15 cellular contexts compared by ENCODE assay signal in genomic region chr16:67679935-67680897, GRCh38. TPM values are rescaled to one million over a fixed set of nuclear protein-coding genes. Genes with fewer than 3 reads are reported as not detected.
DNase-seq lines count a peak whose midpoint lies in the region; ATAC-seq and TF ChIP-seq lines count a peak whose summit lies in the region.
"Had no signal": no experiment of that assay in that cellular context is flagged by ENCODE, and none has a peak within 500 bp of the region (broad histone marks: within the 10 kb centered on the region; RNA-seq: fewer than 3 reads in every experiment).

No MANE protein-coding gene starts in this region.

- TF ChIP-seq POLR2A in spleen (IDR thresholded peaks at IDR 0.05) = no peak

- H3K27ac ChIP-seq in HEK293 (ENCODE audit: extremely low read depth, low read depth, low read length) (no peak overlapping the region), endodermal cell (ENCODE audit: low read depth, low read length) (no peak overlapping the region), spleen (peak overlapping the region in 1 of 8 donors; percentile 24)

- peaks cover 10% of the 10 kb centered on the region for H3K36me3 Mint-ChIP-seq in WTC11
- peaks cover 26% of the 10 kb centered on the region for H3K36me3 Mint-ChIP-seq in endodermal cell (ENCODE audit: low read depth)

- CTCF ChIA-PET in HEK293 (lab: Yijun Ruan, JAX) (interaction anchor here (0.5 to 4.1 kb wide), 8 partner anchors 8 to 159 kb away, joined by 3 to 24 read pairs (median 4); no protein-coding TSS in a partner anchor), WTC11 (lab: Charles Lee) (interaction anchor here (0.6 to 2.6 kb wide), 3 partner anchors 8 to 136 kb away, joined by 4 to 9 read pairs (median 6); no protein-coding TSS in a partner anchor)

- H3K4me3 ChIP-seq in HEK293 (ENCODE audit: low read depth, low read length) (no peak overlapping the region), endodermal cell (ENCODE audit: low read length) (no peak overlapping the region), spleen (no peak overlapping the region)
- H3K4me3 ChIP-seq: HAP-1 had no signal

- H3K9me3 ChIP-seq in HEK293 (ENCODE audit: control insufficient read depth, insufficient read depth, low read depth, low read length) = no peaks in the 10 kb centered on the region
- no peaks in the 10 kb centered on the region for H3K9me3 ChIP-seq in endodermal cell (ENCODE audit: control insufficient read depth, low read length)
- no peaks in the 10 kb centered on the region for H3K9me3 ChIP-seq in spleen
- H3K9me3 ChIP-seq: HAP-1 had no signal

- no peak overlapping the region for H3K9ac ChIP-seq in endodermal cell (ENCODE audit: extremely low read depth, low read length, poor library complexity, severe bottlenecking)

- H3K27ac Mint-ChIP-seq in WTC11 (no peak overlapping the region), endodermal cell (no peak overlapping the region)
- H3K27ac Mint-ChIP-seq: B cell; CD8-positive, alpha-beta T cell; HFFc6 had no signal

- H3K27me3 ChIP-seq in endodermal cell (ENCODE audit: control insufficient read depth, insufficient read depth, low read length, poor library complexity, severe bottlenecking) (no peaks in the 10 kb centered on the region), spleen (replicated peaks in 1 of 7) (no peaks in the 10 kb centered on the region)

- DNase-seq in WTC11 (ENCODE audit: low spot score) (no peak), endodermal cell (peak; percentile 17), spleen (peak; percentile 10)
- DNase-seq in stimulated activated CD4-positive, alpha-beta T cell treated with anti-CD3 and anti-CD28 coated beads, Interleukin-12 subunit alpha, Interleukin-12 subunit beta, amount 100 ng/mL, for 4 hours = no peak
- DNase-seq: CD8-positive, alpha-beta T cell; COR-L47; DND-41; GDM1; HFFc6 had no signal

- ATAC-seq in WTC11 = no peak
- ATAC-seq in HG03469 (IDR thresholded peaks at IDR 0.05; ENCODE audit: unreplicated experiment) = no peak
- no peak for ATAC-seq in GM21717 (IDR thresholded peaks at IDR 0.05; ENCODE audit: unreplicated experiment)
- ATAC-seq: CD8-positive, alpha-beta T cell had no signal

- H3K4me1 Mint-ChIP-seq in WTC11 (no peaks in the 10 kb centered on the region), endodermal cell (no peaks in the 10 kb centered on the region)

- intact Hi-C loops in spleen (cut with DNase I; ENCODE audit: low total_unique reads) = loop anchor here (10.0 kb wide), 1 partner anchor 245 kb away; no protein-coding TSS in a partner anchor

- POLR2A ChIA-PET in HEK293 (lab: Yijun Ruan, JAX) = interaction anchor here (0.6 to 1.4 kb wide), 2 partner anchors 39 to 114 kb away, joined by 3 to 4 read pairs; partner anchors contain the start of gene GFOD2
- POLR2A ChIA-PET in WTC11 (lab: Charles Lee) = interaction anchor here (0.6 kb wide), 1 partner anchor 28 kb away, joined by 3 read pairs; no protein-coding TSS in a partner anchor

- H3K4me3 Mint-ChIP-seq in WTC11 (no peak overlapping the region), endodermal cell (no peak overlapping the region)
- H3K4me3 Mint-ChIP-seq: B cell; CD8-positive, alpha-beta T cell; HFFc6; IgD-negative memory B cell had no signal

- H3K27me3 Mint-ChIP-seq in WTC11 (ENCODE audit: low read depth) = no peaks in the 10 kb centered on the region
- no peaks in the 10 kb centered on the region for H3K27me3 Mint-ChIP-seq in endodermal cell (ENCODE audit: insufficient read depth)
- H3K27me3 Mint-ChIP-seq: B cell, IgD-negative memory B cell had no signal

- WGBS in endodermal cell (ENCODE audit: insufficient coverage in 1 of 2, insufficient read length in 1 of 2), 2 experiments = 92% methylated on average over 7 to 10 of the region's 10 CpGs
- 93 to 97% (median 95%) methylated on average over 10 of the region's 10 CpGs for WGBS in spleen, 5 donors

- H3K4me1 ChIP-seq in HEK293 (ENCODE audit: control insufficient read depth, insufficient read depth, low read length) = no peaks in the 10 kb centered on the region
- H3K4me1 ChIP-seq in endodermal cell (ENCODE audit: control insufficient read depth, insufficient read depth, low read length) = no peaks in the 10 kb centered on the region
- peaks cover 0 to 56% (median 37%) of the 10 kb centered on the region in 6 donors for H3K4me1 ChIP-seq in spleen
- H3K4me1 ChIP-seq: HAP-1 had no signal

- no peak for TF ChIP-seq CTCF in HEK293 (tag by site-specific recombination; IDR thresholded peaks at IDR 0.05)
- TF ChIP-seq CTCF in WTC11 (IDR thresholded peaks at IDR 0.05) = no peak
- no peak for TF ChIP-seq CTCF in endodermal cell (conservative IDR thresholded peaks at IDR 0.05)
- no peak for TF ChIP-seq CTCF in spleen (IDR thresholded peaks at IDR 0.05 in 8 of 11, conservative IDR thresholded peaks at IDR 0.05 in 3 of 11)

- no peaks in the 10 kb centered on the region for H3K9me3 Mint-ChIP-seq in WTC11
- H3K9me3 Mint-ChIP-seq in endodermal cell = no peaks in the 10 kb centered on the region
- H3K9me3 Mint-ChIP-seq: CD8-positive, alpha-beta T cell; HFFc6; IgD-negative memory B cell had no signal

- H3K36me3 ChIP-seq in HEK293 (ENCODE audit: control insufficient read depth in 2 of 2, insufficient read depth in 1 of 2, low read length in 2 of 2) = peaks cover 0 to 45% of the 10 kb centered on the region in 2 experiments; a peak in 2 of 3 replicates
- H3K36me3 ChIP-seq in endodermal cell (ENCODE audit: control insufficient read depth, insufficient read depth, low read length) = peaks cover 23% of the 10 kb centered on the region
- peaks cover 0 to 76% (median 17%) of the 10 kb centered on the region in 6 donors for H3K36me3 ChIP-seq in spleen

TF ChIP-seq in HEK293, 187 proteins besides CTCF, POLR2A, EP300 and RAD21 (continues in another document):
- TF ChIP-seq ATF2 (tag by site-specific recombination; IDR thresholded peaks at IDR 0.05; ENCODE audit: low read depth) = peak; percentile 66
- peak; percentile 77 for TF ChIP-seq ZNF121 (tag by site-specific recombination; IDR thresholded peaks at IDR 0.05)

TF ChIP-seq in WTC11, 78 proteins besides CTCF, POLR2A, EP300 and RAD21:
- TF ChIP-seq ZNF121 (CRISPR knock-in tag; IDR thresholded peaks at IDR 0.05) (peak; percentile 59; the same call in 1 of the 2 replicates), CDX4 (CRISPR knock-in tag; IDR thresholded peaks at IDR 0.05; ENCODE audit: borderline replicate concordance) (no peak), FOXJ3 (CRISPR knock-in tag; IDR thresholded peaks at IDR 0.05; ENCODE audit: borderline replicate concordance) (no peak), ELF4 (CRISPR knock-in tag; IDR thresholded peaks at IDR 0.05; ENCODE audit: low read depth) (no peak), NR2C2 (CRISPR knock-in tag; IDR thresholded peaks at IDR 0.05) (no peak), KAT7 (CRISPR knock-in tag; IDR thresholded peaks at IDR 0.05; ENCODE audit: borderline replicate concordance) (no peak)

RNA-seq across cellular contexts. Expression of gene C16orf86, which starts 13.6 kb away (rescaled TPM):
- total RNA-seq in WTC11 (2021) (4.1 to 5.4 TPM (median 4.9 TPM) in 3 replicates), endodermal cell (1 to 10 TPM; 3.6 to 4.7 TPM), spleen (10 to 100 TPM in 2 of 7 donors, 1 to 10 TPM in 5; 5.2 to 17.3 (median 7.9) TPM)
- 3.4 TPM for polyA plus RNA-seq in endodermal cell (2013, experiment 1 of 2)
- polyA plus RNA-seq in endodermal cell (2013, experiment 2 of 2) = 2.1 TPM
- polyA plus RNA-seq in spleen = 10 to 100 TPM in 2 of 3 donors, 1 to 10 TPM in 1; 8.9 to 11.1 (median 11.0) TPM

RNA-seq across cellular contexts. Expression of gene ENKD1, which starts 13.7 kb away (rescaled TPM):
- 10.3 to 11.9 TPM (median 11.7 TPM) in 3 replicates for total RNA-seq in WTC11 (2021)
- total RNA-seq in endodermal cell = 10 to 100 TPM; 19.0 to 21.2 TPM
- polyA plus RNA-seq in endodermal cell (2013, experiment 1 of 2) = 24.5 TPM
- 20.7 TPM for polyA plus RNA-seq in endodermal cell (2013, experiment 2 of 2)
- total RNA-seq in spleen = 10 to 100 TPM in 5 of 7 donors, 1 to 10 TPM in 2; 9.2 to 18.4 (median 11.4) TPM
- polyA plus RNA-seq in spleen = 10 to 100 TPM; 13.0 to 21.6 (median 18.7) TPM

RNA-seq across cellular contexts. Expression of gene PARD6A, which starts 19.5 kb away (rescaled TPM):
- total RNA-seq in WTC11 (2021) (17.1 to 18.5 TPM (median 17.4 TPM) in 3 replicates), endodermal cell (1 to 10 TPM; 2.6 to 3.7 TPM), spleen (10 to 100 TPM in 1 of 7 donors, 1 to 10 TPM in 6; 3.3 to 13.8 (median 5.5) TPM)
- polyA plus RNA-seq in endodermal cell (2013, experiment 1 of 2) = 5.8 TPM
- polyA plus RNA-seq in endodermal cell (2013, experiment 2 of 2) = 6.2 TPM
- polyA plus RNA-seq in spleen = 10 to 100 TPM in 1 of 3 donors, 1 to 10 TPM in 2; 5.4 to 10.2 (median 8.2) TPM

RNA-seq across cellular contexts. Expression of gene ACD, which starts 20.2 kb away (rescaled TPM):
- total RNA-seq in WTC11 (2021) (38.1 to 41.3 TPM (median 40.7 TPM) in 3 replicates), endodermal cell (10 to 100 TPM; 39.3 to 41.5 TPM), spleen (10 to 100 TPM; 18.1 to 31.7 (median 24.4) TPM)
- polyA plus RNA-seq in endodermal cell (2013, experiment 1 of 2) = 35.5 TPM
- polyA plus RNA-seq in endodermal cell (2013, experiment 2 of 2) = 27.6 TPM
- 10 to 100 TPM; 16.9 to 25.2 (median 18.1) TPM for polyA plus RNA-seq in spleen

RNA-seq across cellular contexts. Expression of gene CARMIL2, which starts 35.3 kb away (rescaled TPM):
- 33.3 to 42.3 TPM (median 38.3 TPM) in 3 replicates for total RNA-seq in WTC11 (2021)
- 10 to 100 TPM; 13.6 to 19.8 TPM for total RNA-seq in endodermal cell
- 6.9 TPM for polyA plus RNA-seq in endodermal cell (2013, experiment 1 of 2)
- 3.4 TPM for polyA plus RNA-seq in endodermal cell (2013, experiment 2 of 2)
- 10 to 100 TPM; 30.0 to 66.7 (median 50.6) TPM for total RNA-seq in spleen
- polyA plus RNA-seq in spleen = 10 to 100 TPM; 48.1 to 92.3 (median 80.1) TPM

Comparison
In these comparisons a context has a peak if more than half of its experiments do, and no peak if none do; other contexts are left out.
1. DNase-seq: peak in endodermal cell (single experiment) and spleen (single experiment); none in WTC11 (single experiment) and stimulated activated CD4-positive, alpha-beta T cell treated with anti-CD3 and anti-CD28 coated beads, Interleukin-12 subunit alpha, Interleukin-12 subunit beta, amount 100 ng/mL, for 4 hours (single experiment).
2. Of the 8 proteins assayed by ChIP-seq in both HEK293 and WTC11: peak only in HEK293: ATF2; only in WTC11: none; in both: ZNF121; in neither: 6.